In the genomic region with DNA sequence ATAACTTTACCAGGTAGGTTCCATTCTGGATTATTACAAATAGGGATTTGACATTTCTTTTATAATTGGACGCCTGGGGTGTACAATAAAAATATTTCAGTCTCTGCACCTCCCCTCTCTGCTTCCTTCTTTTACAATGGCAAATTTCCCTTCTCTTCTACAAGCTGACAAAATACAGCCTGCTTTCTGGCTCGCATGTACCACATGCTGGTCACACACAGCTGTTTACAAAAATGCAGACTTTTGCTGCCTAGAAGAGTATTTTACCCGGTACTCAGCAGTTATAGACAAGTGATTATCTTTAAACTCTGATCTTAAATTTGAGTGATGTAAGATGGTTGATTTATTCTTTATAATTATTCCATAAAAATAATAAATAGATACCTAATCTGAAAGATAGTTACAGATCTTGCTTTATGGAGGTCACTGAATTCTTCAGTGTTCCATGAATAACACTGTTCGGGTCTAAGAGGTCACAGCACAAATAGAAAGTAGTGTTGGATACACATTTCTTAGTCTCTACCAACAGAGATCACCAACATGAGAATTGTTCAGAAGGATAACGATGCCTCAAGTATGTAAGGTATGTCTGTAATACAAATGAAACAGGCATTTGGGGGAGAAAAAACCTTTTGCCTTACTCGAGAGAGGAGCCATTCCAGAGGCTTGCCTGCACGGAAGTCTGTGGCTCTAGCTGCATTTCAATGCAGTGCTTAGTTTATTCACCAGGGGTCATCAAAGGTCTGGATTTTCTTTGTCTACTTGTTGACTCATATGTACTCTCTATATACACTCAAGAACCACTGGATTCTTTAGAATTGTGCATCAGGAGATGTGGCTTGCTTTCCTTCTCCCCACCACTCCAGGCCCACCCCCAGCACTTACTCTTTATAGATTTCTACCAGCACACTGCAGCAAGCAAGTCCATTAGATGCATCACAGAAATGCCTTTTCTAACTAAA, we compare ENCODE assay signal across 8 cellular contexts.
DNase-seq lines count a peak whose midpoint lies in the region; ATAC-seq and TF ChIP-seq lines count a peak whose summit lies in the region.

No MANE protein-coding gene starts in this region.

- H3K79me2 ChIP-seq in KMS-11 (ENCODE audit: insufficient read depth, low read depth) (no peaks in the 10 kb centered on the region), OCI-LY7 (ENCODE audit: insufficient read depth, low read depth, low read length) (no peaks in the 10 kb centered on the region)

- intact Hi-C loops in OCI-LY7 (cut with micrococcal nuclease; ENCODE audit: unreplicated experiment) = loop anchor here (1.0 to 5.0 kb wide), 3 partner anchors 265 to 465 kb away; no protein-coding TSS in a partner anchor
- intact Hi-C loops in left cardiac atrium (cut with DNase I) = loop anchor here in 1 of 2 donors (2.0 to 10.0 kb wide), 4 partner anchors 382 to 642 kb away; no protein-coding TSS in a partner anchor

- H3K27me3 Mint-ChIP-seq in activated naive CD8-positive, alpha-beta T cell treated with anti-CD3 and anti-CD28 coated beads, Interleukin-2, amount 50 U/mL, for 24 hours = no peaks in the 10 kb centered on the region

- H3K27me3 ChIP-seq in H7 (ENCODE audit: control insufficient read depth, insufficient read depth, low read length) (no peaks in the 10 kb centered on the region), KMS-11 (ENCODE audit: insufficient read depth, low read depth) (no peaks in the 10 kb centered on the region)

- H3K4me3 ChIP-seq in H7 (ENCODE audit: insufficient read depth, low read depth, low read length) (no peak overlapping the region), KMS-11 (IDR thresholded peaks at IDR 0.05; ENCODE audit: insufficient read depth, low read depth, low read length) (no peak overlapping the region), OCI-LY7 (ENCODE audit: low read depth, low read length, poor library complexity, severe bottlenecking) (no peak overlapping the region)

- H3K4me2 ChIP-seq in KMS-11 (peak overlapping the region; percentile 50), OCI-LY7 (ENCODE audit: low read length) (peak overlapping the region; percentile 54; the same call in 1 of the 2 replicates)

- no peaks in the 10 kb centered on the region for H3K36me3 ChIP-seq in H7 (replicated peaks; ENCODE audit: control insufficient read depth, insufficient read depth, low read length)
- no peaks in the 10 kb centered on the region for H3K36me3 ChIP-seq in KMS-11 (ENCODE audit: insufficient read depth)
- H3K36me3 ChIP-seq in OCI-LY7 (ENCODE audit: insufficient read depth, low read length) = no peaks in the 10 kb centered on the region

- TF ChIP-seq CTCF in KMS-11 (conservative IDR thresholded peaks at IDR 0.05; ENCODE audit: low read depth, low read length) (peak; percentile 77), OCI-LY7 (conservative IDR thresholded peaks at IDR 0.05; ENCODE audit: low read length) (peak; percentile 78)

- peak; percentile 90 for ATAC-seq in activated naive CD8-positive, alpha-beta T cell treated with anti-CD3 and anti-CD28 coated beads, Interleukin-2, amount 50 U/mL, for 24 hours
- peak; percentile 95 to 98 for ATAC-seq in left cardiac atrium

- peak; percentile 64 for DNase-seq in activated effector memory CD4-positive, alpha-beta T cell treated with anti-CD3 and anti-CD28 coated beads, Interleukin-2, amount 50 U/mL, for 16 hours
- DNase-seq in activated effector memory CD4-positive, alpha-beta T cell treated with Interleukin-2 at 50 U/mL for 16 hours = no peak
- peak; percentile 60 for DNase-seq in H7
- DNase-seq in OCI-LY7 (ENCODE audit: low spot score) = peak; percentile 62
- peak; percentile 33 for DNase-seq in activated naive CD8-positive, alpha-beta T cell treated with anti-CD3 and anti-CD28 coated beads, Interleukin-2, amount 50 U/mL, for 24 hours
- DNase-seq in left cardiac atrium = peak; percentile 35
- peak; percentile 22 for DNase-seq in pulmonary artery endothelial cell (ENCODE audit: low read depth, low spot score)

- H3K27ac ChIP-seq in KMS-11 = no peak overlapping the region
- H3K27ac ChIP-seq in OCI-LY7 (ENCODE audit: low read depth, low read length, poor library complexity, severe bottlenecking) = no peak overlapping the region

- no peaks in the 10 kb centered on the region for H3K9me3 Mint-ChIP-seq in activated naive CD8-positive, alpha-beta T cell treated with anti-CD3 and anti-CD28 coated beads, Interleukin-2, amount 50 U/mL, for 24 hours

- no peak overlapping the region for H3K9ac ChIP-seq in KMS-11

- no peaks in the 10 kb centered on the region for H3K36me3 Mint-ChIP-seq in activated naive CD8-positive, alpha-beta T cell treated with anti-CD3 and anti-CD28 coated beads, Interleukin-2, amount 50 U/mL, for 24 hours (ENCODE audit: low read depth)

- CTCF ChIA-PET in OCI-LY7 (lab: Charles Lee; ENCODE audit: unreplicated experiment) = no interaction called here

- POLR2A ChIA-PET in OCI-LY7 (lab: Charles Lee) = interaction anchor here (0.6 to 1.2 kb wide), 4 partner anchors 11 to 265 kb away, joined by 3 to 4 read pairs (median 3); no protein-coding TSS in a partner anchor

- no peaks in the 10 kb centered on the region for H4K20me1 ChIP-seq in KMS-11 (ENCODE audit: insufficient read depth)
- H4K20me1 ChIP-seq in OCI-LY7 (ENCODE audit: insufficient read depth, low read length) = no peaks in the 10 kb centered on the region

- no peaks in the 10 kb centered on the region for H3K9me3 ChIP-seq in OCI-LY7 (ENCODE audit: low read length)

- no TSS peak for BruUV-seq in OCI-LY7 (replicated peaks; lab: Mats Ljungman, UMichigan)

- peaks cover 25% of the 10 kb centered on the region for H3K4me1 Mint-ChIP-seq in activated naive CD8-positive, alpha-beta T cell treated with anti-CD3 and anti-CD28 coated beads, Interleukin-2, amount 50 U/mL, for 24 hours

- H2AFZ ChIP-seq in KMS-11 (ENCODE audit: low read depth) = peak overlapping the region; percentile 25; the same call in 1 of the 2 replicates
- peak overlapping the region; percentile 59 for H2AFZ ChIP-seq in OCI-LY7 (ENCODE audit: low read length)

- H3K4me1 ChIP-seq in KMS-11 (ENCODE audit: low read depth, poor library complexity, severe bottlenecking) (peaks cover 25% of the 10 kb centered on the region), OCI-LY7 (ENCODE audit: insufficient read depth, low read length, poor library complexity, severe bottlenecking) (no peaks in the 10 kb centered on the region)

- no peak overlapping the region for H3K27ac Mint-ChIP-seq in activated naive CD8-positive, alpha-beta T cell treated with anti-CD3 and anti-CD28 coated beads, Interleukin-2, amount 50 U/mL, for 24 hours

- H3K4me3 Mint-ChIP-seq in activated naive CD8-positive, alpha-beta T cell treated with anti-CD3 and anti-CD28 coated beads, Interleukin-2, amount 50 U/mL, for 24 hours = no peak overlapping the region

- H3K9me2 ChIP-seq in OCI-LY7 (ENCODE audit: insufficient read depth, low read length) = no peaks in the 10 kb centered on the region
